19 cellular contexts compared by ENCODE assay signal in the genomic region with DNA sequence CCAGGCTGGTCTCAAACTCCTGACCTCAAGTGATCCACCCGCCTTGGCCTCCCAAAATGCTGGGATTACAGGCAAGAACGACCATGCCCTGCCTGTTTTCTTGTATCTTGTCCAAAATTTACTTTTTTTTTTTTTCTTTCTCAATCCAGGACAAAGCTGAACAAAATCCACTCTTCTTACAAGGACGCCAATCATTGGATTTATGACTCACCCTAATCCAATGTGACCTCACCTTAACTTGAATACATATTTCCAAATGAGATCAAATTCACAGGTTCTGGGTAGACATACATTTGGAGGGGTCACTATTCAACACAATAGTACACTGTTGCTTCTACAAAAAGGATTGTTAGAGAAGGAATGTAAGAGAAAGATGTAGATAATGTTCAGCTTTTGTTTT. TPM values are rescaled to one million over a fixed set of nuclear protein-coding genes. Genes with fewer than 3 reads are reported as not detected.
A peak's percentile ranks its signal among the peaks of the same experiment; 100 is the strongest.
DNase-seq lines count a peak whose midpoint lies in the region; ATAC-seq, FAIRE-seq and TF ChIP-seq lines count a peak whose summit lies in the region.
"Had no signal": no experiment of that assay in that cellular context is flagged by ENCODE, and none has a peak within 500 bp of the region (broad histone marks: within the 10 kb centered on the region; RNA-seq: fewer than 3 reads in every experiment).

No MANE protein-coding gene starts in this region.

- H3K27ac ChIP-seq in HepG2 (ENCODE audit: extremely low read length, insufficient read depth, low read length) (no peak overlapping the region), osteoblast (ENCODE audit: low read depth, low read length) (no peak overlapping the region), sigmoid colon (no peak overlapping the region)

- 23% methylated on average over 3 of the region's 3 CpGs for WGBS in HepG2 (ENCODE audit: low lambda C conversion rate)
- 71 to 83% methylated on average over 3 of the region's 3 CpGs for WGBS in sigmoid colon, 2 donors

- FAIRE-seq in bronchial epithelial cell (lab: Jason Lieb, UNC) = no peak
- no peak for FAIRE-seq in HepG2 (lab: Jason Lieb, UNC)
- FAIRE-seq: G401.6, GM12892, H54 had no signal

- no peaks in the 10 kb centered on the region for H3K36me3 ChIP-seq in bronchial epithelial cell (ENCODE audit: control insufficient read depth, insufficient read depth, low read length)
- no peaks in the 10 kb centered on the region for H3K36me3 ChIP-seq in HepG2 (replicated peaks in 1 of 2; ENCODE audit: control insufficient read depth in 1 of 2, insufficient read depth in 2 of 2, low read length in 2 of 2)
- no peaks in the 10 kb centered on the region for H3K36me3 ChIP-seq in osteoblast (ENCODE audit: insufficient read depth, low read length)
- H3K36me3 ChIP-seq in sigmoid colon = no peaks in the 10 kb centered on the region
- H3K36me3 ChIP-seq: HAP-1 had no signal

- H3K4me1 ChIP-seq in HepG2 (ENCODE audit: insufficient read depth, low read length) (peaks cover 18% of the 10 kb centered on the region), osteoblast (ENCODE audit: insufficient read depth, low read length) (no peaks in the 10 kb centered on the region), sigmoid colon (no peaks in the 10 kb centered on the region)
- H3K4me1 ChIP-seq: HAP-1 had no signal

- no peaks in the 10 kb centered on the region for H4K20me1 ChIP-seq in HepG2 (ENCODE audit: insufficient read depth, low read length)
- no peaks in the 10 kb centered on the region for H4K20me1 ChIP-seq in osteoblast (ENCODE audit: insufficient read depth, low read length)

- TF ChIP-seq RAD21 in HepG2 (CRISPR knock-in tag; IDR thresholded peaks at IDR 0.05) = no peak

- H3K4me3 ChIP-seq in bronchial epithelial cell (ENCODE audit: low read depth, low read length) = no peak overlapping the region
- H3K4me3 ChIP-seq in HepG2 (replicated peaks in 1 of 3; ENCODE audit: insufficient read depth in 1 of 3, low read depth in 2 of 3, low read length in 3 of 3) = no peak overlapping the region
- H3K4me3 ChIP-seq in osteoblast (ENCODE audit: insufficient read depth, low read length) = no peak overlapping the region
- H3K4me3 ChIP-seq in sigmoid colon = no peak overlapping the region
- H3K4me3 ChIP-seq: HAP-1 had no signal

- TF ChIP-seq CTCF in bronchial epithelial cell (IDR thresholded peaks at IDR 0.05; ENCODE audit: insufficient read depth, low read length, severe bottlenecking) = no peak
- TF ChIP-seq CTCF in HepG2 (CRISPR knock-in tag; IDR thresholded peaks at IDR 0.05) = no peak
- no peak for TF ChIP-seq CTCF in osteoblast (IDR thresholded peaks at IDR 0.05; ENCODE audit: extremely low read depth, low read depth, low read length)
- no peak for TF ChIP-seq CTCF in sigmoid colon (IDR thresholded peaks at IDR 0.05)

- TF ChIP-seq POLR2A in HepG2 (IDR thresholded peaks at IDR 0.05; ENCODE audit: insufficient read depth in 1 of 2, low read depth in 2 of 2, low read length in 2 of 2) (no peak), sigmoid colon (IDR thresholded peaks at IDR 0.05) (no peak)

- H3K27me3 ChIP-seq in bronchial epithelial cell (ENCODE audit: control insufficient read depth, insufficient read depth, low read length) (no peaks in the 10 kb centered on the region), HepG2 (ENCODE audit: control insufficient read depth in 1 of 2, insufficient read depth in 2 of 2, low read length in 2 of 2) (no peaks in the 10 kb centered on the region), osteoblast (ENCODE audit: insufficient read depth, low read length) (no peaks in the 10 kb centered on the region), sigmoid colon (no peaks in the 10 kb centered on the region)

- H2AFZ ChIP-seq in HepG2 (ENCODE audit: low read length) = no peak overlapping the region
- no peak overlapping the region for H2AFZ ChIP-seq in osteoblast (ENCODE audit: low read length)

- in situ Hi-C loops in HepG2 (cut with HindIII; ENCODE audit: extremely low pct_ligation_motif_present, low pct_unique_long_range_greater_than_20kb) = no loop called here

- H3K9me3 ChIP-seq in HepG2 (ENCODE audit: low read length) (no peaks in the 10 kb centered on the region), osteoblast (ENCODE audit: low read depth, low read length) (no peaks in the 10 kb centered on the region), sigmoid colon (no peaks in the 10 kb centered on the region)
- H3K9me3 ChIP-seq: HAP-1 had no signal

- CTCF ChIA-PET in HepG2 (lab: Yijun Ruan, JAX; ENCODE audit: low intra/inter-chr PET ratio, low total read pairs) = no interaction called here

- H3K79me2 ChIP-seq in HepG2 (ENCODE audit: insufficient read depth, low read length) (no peaks in the 10 kb centered on the region), osteoblast (ENCODE audit: insufficient read depth, low read length) (no peaks in the 10 kb centered on the region)

- peak; percentile 41; the same call in 2 of the 3 replicates for ATAC-seq in HepG2
- ATAC-seq in left colon = no peak

- TF ChIP-seq EP300 in HepG2 (IDR thresholded peaks at IDR 0.05; ENCODE audit: low read depth in 2 of 2, low read length in 2 of 2) (no peak), HepG2 (CRISPR knock-in tag; IDR thresholded peaks at IDR 0.05; ENCODE audit: borderline replicate concordance) (no peak), sigmoid colon (IDR thresholded peaks at IDR 0.05) (no peak)

- no peak overlapping the region for H3K4me2 ChIP-seq in HepG2 (ENCODE audit: low read depth, low read length)
- no peak overlapping the region for H3K4me2 ChIP-seq in osteoblast (ENCODE audit: insufficient read depth, low read length)

- no peak overlapping the region for H3K9ac ChIP-seq in HepG2 (ENCODE audit: insufficient read depth, low read depth, low read length)

- POLR2A ChIA-PET in HepG2 (lab: Yijun Ruan, JAX) = interaction anchor here (0.8 kb wide), 1 partner anchor 18 kb away, joined by 4 read pairs; a partner anchor contains a TSS

- intact Hi-C loops in HepG2 (cut with micrococcal nuclease; ENCODE audit: unreplicated experiment) = no loop called here
- intact Hi-C loops in left colon (cut with DNase I, micrococcal nuclease) = no loop called here
- intact Hi-C loops in sigmoid colon (cut with DNase I) = no loop called here

- peak; percentile 3 for DNase-seq in bronchial epithelial cell (ENCODE audit: low read depth)
- DNase-seq in HepG2 (ENCODE audit: low spot score) = peak; percentile 38
- DNase-seq in osteoblast (ENCODE audit: insufficient read length, low spot score, missing footprints) = peak; percentile 48
- no peak for DNase-seq in SK-N-DZ (ENCODE audit: low spot score)
- no peak for DNase-seq in left colon
- DNase-seq in activated naive CD4-positive, alpha-beta T cell (lab: John Stamatoyannopoulos, UW) = no peak
- no peak for DNase-seq in sigmoid colon
- DNase-seq: C1 segment of cervical spinal cord; Calu3; CD4-positive, alpha-beta memory T cell; COR-L47; DMS153; DND-41; GOT3; HFFc6 had no signal

- BruUV-seq in HepG2 (replicated peaks; lab: Mats Ljungman, UMichigan) = no TSS peak

TF ChIP-seq in HepG2, 621 proteins besides CTCF, POLR2A, EP300 and RAD21 (continues in another document):
- TF ChIP-seq FOSL2 (CRISPR knock-in tag; IDR thresholded peaks at IDR 0.05) (peak; percentile 10; the same call in 1 of the 2 replicates), NFE2 (CRISPR knock-in tag; IDR thresholded peaks at IDR 0.05) (no peak), ZNF335 (CRISPR knock-in tag; IDR thresholded peaks at IDR 0.05) (no peak), ZNF652 (CRISPR knock-in tag; IDR thresholded peaks at IDR 0.05; ENCODE audit: borderline replicate concordance, low read depth) (no peak), MTF1 (CRISPR knock-in tag; IDR thresholded peaks at IDR 0.05) (no peak), ZNF777 (CRISPR knock-in tag; IDR thresholded peaks at IDR 0.05) (no peak), ZNF180 (CRISPR knock-in tag; IDR thresholded peaks at IDR 0.05; ENCODE audit: borderline replicate concordance, low read depth) (no peak), ZMYM2 (CRISPR knock-in tag; IDR thresholded peaks at IDR 0.05) (no peak), CBX2 (IDR thresholded peaks at IDR 0.05; ENCODE audit: low read depth, low read length) (no peak), CBX2 (CRISPR knock-in tag; IDR thresholded peaks at IDR 0.05; ENCODE audit: low read depth) (no peak)
- TF ChIP-seq, protein P1, sequence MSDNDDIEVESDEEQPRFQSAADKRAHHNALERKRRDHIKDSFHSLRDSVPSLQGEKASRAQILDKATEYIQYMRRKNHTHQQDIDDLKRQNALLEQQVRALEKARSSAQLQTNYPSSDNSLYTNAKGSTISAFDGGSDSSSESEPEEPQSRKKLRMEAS (IDR thresholded peaks at IDR 0.05) = no peak

RNA-seq across cellular contexts. Expression of a gene that starts 18.0 kb away (rescaled TPM):
- 12.4 and 17.7 TPM in 2 replicates for total RNA-seq in bronchial epithelial cell
- total RNA-seq in HepG2 (2016; rRNA removed; fragmentation: Illumina TruSeq; extraction: Trizol) = 31.6 and 35.5 TPM in 2 replicates
- 6.4 and 7.6 TPM in 2 replicates for total RNA-seq in HepG2 (2016; cell fraction: cytosol; rRNA removed; fragmentation: Illumina TruSeq; extraction: Trizol; ENCODE audit: low read depth)
- total RNA-seq in HepG2 (2016; cell fraction: insoluble cytoplasmic fraction; rRNA removed; fragmentation: Illumina TruSeq; extraction: Trizol) = 29.7 and 37.6 TPM in 2 replicates
- total RNA-seq in HepG2 (2016; cell fraction: membrane; rRNA removed; fragmentation: Illumina TruSeq; extraction: Trizol) = 15.9 and 18.8 TPM in 2 replicates
- 15.9 and 16.1 TPM in 2 replicates for total RNA-seq in HepG2 (2016; cell fraction: nucleus; rRNA removed; fragmentation: Illumina TruSeq; extraction: Trizol)
- polyA plus RNA-seq in HepG2 (2011; rRNA removed) = 9.5 and 10.9 TPM in 2 replicates
- 10.1 and 10.6 TPM in 2 replicates for polyA plus RNA-seq in HepG2 (2011; cell fraction: cytosol; rRNA removed)
- 7.3 and 7.7 TPM in 2 replicates for polyA plus RNA-seq in HepG2 (2011; cell fraction: nucleus; rRNA removed)
- polyA plus RNA-seq in HepG2 (2012) = 15.9 and 23.8 TPM in 2 replicates
- 8.3 TPM in 2 replicates for polyA plus RNA-seq in HepG2 (2016; cell fraction: cytosol; fragmentation: Illumina TruSeq; extraction: Trizol; ENCODE audit: low read depth)
- 40.4 and 41.1 TPM in 2 replicates for polyA plus RNA-seq in HepG2 (2016; cell fraction: insoluble cytoplasmic fraction; fragmentation: Illumina TruSeq; extraction: Trizol; ENCODE audit: low read depth)
- 16.0 and 17.7 TPM in 2 replicates for polyA plus RNA-seq in HepG2 (2016; cell fraction: membrane; fragmentation: Illumina TruSeq; extraction: Trizol; ENCODE audit: low read depth)
- 34.8 and 35.1 TPM in 2 replicates for polyA plus RNA-seq in HepG2 (2016; cell fraction: nucleus; fragmentation: Illumina TruSeq; extraction: Trizol; ENCODE audit: insufficient read depth, low read depth)
- 3.3 and 9.7 TPM in 2 replicates for polyA minus RNA-seq in HepG2 (2011; rRNA and poly(A)+ RNA removed; ENCODE audit: low replicate concordance)
- polyA minus RNA-seq in HepG2 (2011; cell fraction: cytosol; rRNA and poly(A)+ RNA removed) = 3.2 and 4.5 TPM in 2 replicates
- 3.2 and 3.7 TPM in 2 replicates for polyA minus RNA-seq in HepG2 (2011; cell fraction: nucleus; rRNA and poly(A)+ RNA removed)
- 9.0 and 10.0 TPM in 2 replicates for total RNA-seq in osteoblast
- 20.1 and 27.1 TPM in 2 replicates for polyA plus RNA-seq in SK-N-DZ (2014; cell fraction: cytosol; rRNA removed)
- 8.6 and 13.9 TPM in 2 replicates for polyA plus RNA-seq in SK-N-DZ (2014; cell fraction: nucleus; rRNA removed)
- total RNA-seq in left colon = 10 to 100 TPM; 32.8 to 33.4 TPM
- 10 to 100 TPM; 20.2 to 29.3 (median 26.8) TPM for total RNA-seq in sigmoid colon
- 10 to 100 TPM; 31.0 to 45.9 (median 42.6) TPM for polyA plus RNA-seq in sigmoid colon

Comparison
In these comparisons a context has a peak if more than half of its experiments do, and no peak if none do; other contexts are left out.
1. DNase-seq: peak in bronchial epithelial cell (single experiment), HepG2 (single experiment) and osteoblast (single experiment); none in SK-N-DZ (single experiment), left colon (0 of 2), activated naive CD4-positive, alpha-beta T cell (0 of 4) and sigmoid colon (single experiment).